In the genomic region with DNA sequence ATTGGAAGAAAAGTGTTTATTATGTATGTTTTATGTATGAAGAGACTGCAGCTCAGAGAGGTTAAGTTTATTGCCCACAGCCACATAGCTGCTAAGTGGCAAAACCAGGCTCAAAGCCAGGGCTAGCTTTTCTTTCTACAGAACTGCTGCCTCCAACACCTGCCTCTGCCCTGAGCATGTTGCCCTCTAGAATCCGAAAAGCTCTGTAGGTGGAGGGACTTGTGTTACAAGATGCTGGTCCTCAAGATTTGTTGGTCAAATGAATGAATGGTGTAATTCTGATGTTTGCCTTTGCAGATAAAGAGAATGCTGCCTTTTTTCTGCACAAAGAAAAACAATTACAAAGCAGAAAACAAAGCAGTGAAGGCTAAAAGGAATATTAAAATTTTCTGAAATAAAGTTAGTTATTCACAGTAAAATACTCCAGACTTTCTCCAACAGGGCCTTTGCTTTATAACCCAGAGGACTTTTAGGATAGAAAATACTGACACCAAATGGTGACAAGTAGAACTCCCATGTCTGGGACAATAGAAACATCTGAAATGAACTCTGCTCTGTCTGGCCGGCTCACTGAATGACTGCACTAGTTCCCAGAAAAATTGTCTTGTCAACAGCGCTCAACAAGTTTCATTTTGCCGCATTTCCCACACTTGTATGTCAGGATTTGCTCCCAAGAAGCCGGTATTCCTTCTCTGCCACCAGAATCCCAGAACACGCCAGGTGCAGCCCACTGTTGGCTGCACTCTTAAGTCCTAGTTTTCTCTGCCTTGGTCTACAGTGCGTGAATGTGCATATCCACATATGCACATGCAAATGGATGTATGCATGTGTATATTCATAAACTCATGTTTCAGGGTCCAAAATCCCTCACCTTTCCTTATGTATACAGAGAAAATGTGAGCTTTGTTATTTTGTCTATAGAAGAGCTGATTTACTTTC, we compare ENCODE assay signal across 8 cellular contexts. TPM values are rescaled to one million over a fixed set of nuclear protein-coding genes. Genes with fewer than 3 reads are reported as not detected.
DNase-seq lines count a peak whose midpoint lies in the region; FAIRE-seq and TF ChIP-seq lines count a peak whose summit lies in the region.

No MANE protein-coding gene starts in this region.

- H3K4me1 Mint-ChIP-seq in activated CD4-positive, alpha-beta T cell treated with anti-CD3 and anti-CD28 coated beads, Interleukin-2, amount 10 ng/mL, durations not matched to agents 24 days and 14 days = peaks cover 10% of the 10 kb centered on the region
- H3K4me1 Mint-ChIP-seq in T-helper 2 cell treated with Interferon-gamma antibody and Interleukin-4, amounts not matched to agents 5 μg/mL and 100 μg/mL, for 36 hours (ENCODE audit: low read depth) = peaks cover 17% of the 10 kb centered on the region

- 40 to 46% (median 42%) methylated on average over 7 of the region's 7 CpGs for WGBS in adrenal gland, 4 donors

- no peaks in the 10 kb centered on the region for H3K36me3 ChIP-seq in adrenal gland (replicated peaks in 1 of 2)

- H3K27ac ChIP-seq in adrenal gland = no peak overlapping the region

- no peaks in the 10 kb centered on the region for H3K27me3 ChIP-seq in adrenal gland

- H3K9me3 Mint-ChIP-seq in activated CD4-positive, alpha-beta T cell treated with anti-CD3 and anti-CD28 coated beads, Interleukin-2, amount 10 ng/mL, durations not matched to agents 24 days and 14 days = no peaks in the 10 kb centered on the region
- no peaks in the 10 kb centered on the region for H3K9me3 Mint-ChIP-seq in T-helper 2 cell treated with Interferon-gamma antibody and Interleukin-4, amounts not matched to agents 5 μg/mL and 100 μg/mL, for 36 hours

- H3K36me3 Mint-ChIP-seq in activated CD4-positive, alpha-beta T cell treated with anti-CD3 and anti-CD28 coated beads, Interleukin-2, amount 10 ng/mL, durations not matched to agents 24 days and 14 days (ENCODE audit: low read depth) = no peaks in the 10 kb centered on the region
- no peaks in the 10 kb centered on the region for H3K36me3 Mint-ChIP-seq in T-helper 2 cell treated with Interferon-gamma antibody and Interleukin-4, amounts not matched to agents 5 μg/mL and 100 μg/mL, for 36 hours (ENCODE audit: low read depth)

- FAIRE-seq in H54 (lab: Jason Lieb, UNC) = peak; percentile 27

- peaks cover 2% of the 10 kb centered on the region for H3K27me3 Mint-ChIP-seq in activated CD4-positive, alpha-beta T cell treated with anti-CD3 and anti-CD28 coated beads, Interleukin-2, amount 10 ng/mL, durations not matched to agents 24 days and 14 days
- peaks cover 5% of the 10 kb centered on the region for H3K27me3 Mint-ChIP-seq in T-helper 2 cell treated with Interferon-gamma antibody and Interleukin-4, amounts not matched to agents 5 μg/mL and 100 μg/mL, for 36 hours (ENCODE audit: low read depth)

- intact Hi-C loops in activated CD4-positive, alpha-beta T cell treated with anti-CD3 and anti-CD28 coated beads, Interleukin-2, amount 10 ng/mL, durations not matched to agents 24 days and 14 days (cut with micrococcal nuclease) = loop anchor here (5.0 kb wide), 1 partner anchor 66 kb away; no protein-coding TSS in a partner anchor
- intact Hi-C loops in adrenal gland (cut with DNase I) = loop anchor here in 1 of 2 donors (5.0 kb wide), 1 partner anchor 276 kb away; no protein-coding TSS in a partner anchor

- no peak overlapping the region for H3K4me3 Mint-ChIP-seq in activated CD4-positive, alpha-beta T cell treated with anti-CD3 and anti-CD28 coated beads, Interleukin-2, amount 10 ng/mL, durations not matched to agents 24 days and 14 days
- no peak overlapping the region for H3K4me3 Mint-ChIP-seq in T-helper 2 cell treated with Interferon-gamma antibody and Interleukin-4, amounts not matched to agents 5 μg/mL and 100 μg/mL, for 36 hours

- DNase-seq in activated CD4-positive, alpha-beta T cell treated with anti-CD3 and anti-CD28 coated beads, Interleukin-2, amount 10 ng/mL, durations not matched to agents 24 days and 14 days = peak; percentile 69
- DNase-seq in activated CD4-positive, alpha-beta T cell treated with anti-CD3 and anti-CD28 coated beads for 4 hours = no peak
- peak; percentile 9 for DNase-seq in H54 (ENCODE audit: insufficient read length, low spot score)
- DNase-seq in NCI-H1417 treated with DMSO at 0.1 percent for 48 hours (lab: John Stamatoyannopoulos, UW) = peak; percentile 2
- peak in 4 of 7 donors; percentile 20 to 31 (median 30) for DNase-seq in adrenal gland
- peak; percentile 20 to 83 for DNase-seq in hippocampal formation (lab: John Stamatoyannopoulos, UW)
- DNase-seq in stromal cell of bone marrow (ENCODE audit: low read depth) = peak; percentile 36
- no peak for DNase-seq in T-helper 2 cell treated with Interferon-gamma antibody and Interleukin-4, amounts not matched to agents 5 μg/mL and 100 μg/mL, for 36 hours (ENCODE audit: low spot score)

- H3K27ac Mint-ChIP-seq in activated CD4-positive, alpha-beta T cell treated with anti-CD3 and anti-CD28 coated beads, Interleukin-2, amount 10 ng/mL, durations not matched to agents 24 days and 14 days = no peak overlapping the region
- no peak overlapping the region for H3K27ac Mint-ChIP-seq in T-helper 2 cell treated with Interferon-gamma antibody and Interleukin-4, amounts not matched to agents 5 μg/mL and 100 μg/mL, for 36 hours

- TF ChIP-seq POLR2A in H54 (IDR thresholded peaks at IDR 0.05; ENCODE audit: low read depth, low read length) = no peak
- TF ChIP-seq POLR2A in adrenal gland (IDR thresholded peaks at IDR 0.05) = no peak

- H3K4me1 ChIP-seq in adrenal gland (replicated peaks in 1 of 2) = no peaks in the 10 kb centered on the region

- H3K9me3 ChIP-seq in adrenal gland (replicated peaks in 1 of 3) = no peaks in the 10 kb centered on the region

- peak; percentile 32 to 68 (median 58) for TF ChIP-seq CTCF in adrenal gland (IDR thresholded peaks at IDR 0.05)

- no peak overlapping the region for H3K4me3 ChIP-seq in adrenal gland

RNA-seq across cellular contexts. Expression of gene DNTT, which starts 11.0 kb away (rescaled TPM):
- not detected in 2 replicates for total RNA-seq in activated CD4-positive, alpha-beta T cell treated with anti-CD3 and anti-CD28 coated beads, Interleukin-2, amount 10 ng/mL, durations not matched to agents 24 days and 14 days
- not detected for total RNA-seq in adrenal gland
- not detected for polyA plus RNA-seq in adrenal gland

RNA-seq across cellular contexts. Expression of gene BLNK, which starts 21.9 kb away (rescaled TPM):
- total RNA-seq in activated CD4-positive, alpha-beta T cell treated with anti-CD3 and anti-CD28 coated beads, Interleukin-2, amount 10 ng/mL, durations not matched to agents 24 days and 14 days = not detected in 2 replicates
- total RNA-seq in adrenal gland = 1 to 10 TPM in 7 of 8 donors, under 1 TPM in 1; 0.72 to 8.5 (median 4.2) TPM
- 1 to 10 TPM; 1.9 to 4.2 (median 2.6) TPM for polyA plus RNA-seq in adrenal gland

Comparison
In these comparisons a context has a peak if more than half of its experiments do, and no peak if none do; other contexts are left out.
1. DNase-seq: peak in activated CD4-positive, alpha-beta T cell treated with anti-CD3 and anti-CD28 coated beads, Interleukin-2, amount 10 ng/mL, durations not matched to agents 24 days and 14 days (single experiment), H54 (single experiment), NCI-H1417 treated with DMSO at 0.1 percent for 48 hours (single experiment), adrenal gland (4 of 7), hippocampal formation (2 of 2) and stromal cell of bone marrow (single experiment); none in activated CD4-positive, alpha-beta T cell treated with anti-CD3 and anti-CD28 coated beads for 4 hours (0 of 2) and T-helper 2 cell treated with Interferon-gamma antibody and Interleukin-4, amounts not matched to agents 5 μg/mL and 100 μg/mL, for 36 hours (single experiment).